9 cellular contexts compared by ENCODE assay signal in the genomic region with DNA sequence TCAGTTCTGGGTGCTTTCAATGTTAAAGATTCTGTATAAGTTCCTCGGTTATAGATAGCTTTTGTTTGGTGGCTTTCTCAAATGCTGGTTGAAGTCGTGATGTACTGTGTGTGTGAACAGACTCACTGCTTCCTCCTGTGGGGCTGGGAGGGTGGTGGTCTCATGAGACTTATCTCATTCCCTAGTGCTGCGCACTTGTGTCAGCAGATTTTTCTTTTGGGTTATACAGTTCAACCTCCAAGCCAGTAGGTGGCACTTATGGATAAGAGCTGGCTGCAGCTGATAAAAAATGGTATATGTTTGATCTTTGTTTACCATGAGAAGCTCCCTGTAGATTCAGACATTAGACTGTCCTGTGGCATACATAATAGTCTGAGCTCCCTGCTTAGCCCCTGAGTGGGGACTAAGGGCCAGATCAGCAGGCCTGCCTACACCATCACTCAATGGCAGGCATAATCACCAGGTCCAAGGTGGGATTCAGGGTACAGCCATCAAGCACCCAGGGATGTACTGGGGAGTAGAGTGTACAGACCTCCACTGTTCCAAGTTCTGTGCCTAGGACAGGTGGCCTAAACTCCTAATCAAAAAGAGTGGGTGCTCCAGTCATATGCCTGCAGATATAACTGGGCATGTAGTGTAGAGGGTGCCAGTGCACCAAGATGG.
DNase-seq lines count a peak whose midpoint lies in the region; ATAC-seq and TF ChIP-seq lines count a peak whose summit lies in the region.
"Had no signal": no experiment of that assay in that cellular context is flagged by ENCODE, and none has a peak within 500 bp of the region (broad histone marks: within the 10 kb centered on the region; RNA-seq: fewer than 3 reads in every experiment).

No MANE protein-coding gene starts in this region.

- in situ Hi-C loops in astrocyte of the cerebellum (cut with HindIII; ENCODE audit: low sequenced_read_pairs) = no loop called here

- TF ChIP-seq CTCF in heart right ventricle (IDR thresholded peaks at IDR 0.05) (peak in 5 of 9 donors; percentile 17 to 40 (median 31)), astrocyte of the cerebellum (IDR thresholded peaks at IDR 0.05; ENCODE audit: low read depth, low read length, missing control alignments) (peak; percentile 35), upper lobe of right lung (IDR thresholded peaks at IDR 0.05) (peak; percentile 19)

- no peak for DNase-seq in heart right ventricle
- no peak for DNase-seq in left cardiac atrium
- no peak for DNase-seq in astrocyte of the cerebellum (ENCODE audit: low read depth)
- DNase-seq in upper lobe of right lung = no peak
- no peak for DNase-seq in nucleus accumbens (lab: John Stamatoyannopoulos, UW)
- DNase-seq in AG08395 (ENCODE audit: low spot score) = no peak
- DNase-seq: natural killer cell had no signal

- WGBS in heart right ventricle, 2 donors = 72 to 73% methylated on average over 3 of the region's 3 CpGs

- ATAC-seq in heart right ventricle (no peak), left cardiac atrium (no peak), HG03175 (IDR thresholded peaks at IDR 0.05; ENCODE audit: unreplicated experiment) (peak; percentile 81), upper lobe of right lung (no peak), HG03045 (IDR thresholded peaks at IDR 0.05; ENCODE audit: unreplicated experiment) (no peak)
- ATAC-seq: natural killer cell had no signal

- intact Hi-C loops in heart right ventricle (cut with DNase I) (loop anchor here in 2 of 10 donors (10.0 kb wide), 1 partner anchor 149 kb away; no protein-coding TSS in a partner anchor), left cardiac atrium (cut with DNase I) (loop anchor here in 1 of 2 donors (10.0 kb wide), 1 partner anchor 149 kb away; no protein-coding TSS in a partner anchor), upper lobe of right lung (cut with DNase I) (no loop called here)

- no peaks in the 10 kb centered on the region for H3K27me3 ChIP-seq in heart right ventricle
- H3K27me3 ChIP-seq in upper lobe of right lung = no peaks in the 10 kb centered on the region

- H3K4me1 ChIP-seq in heart right ventricle (no peaks in the 10 kb centered on the region), upper lobe of right lung (no peaks in the 10 kb centered on the region)

- H3K9me3 ChIP-seq in heart right ventricle (peaks cover 0 to 4% (median 0%) of the 10 kb centered on the region in 11 donors), upper lobe of right lung (no peaks in the 10 kb centered on the region)

- H3K36me3 ChIP-seq in heart right ventricle (no peaks in the 10 kb centered on the region), upper lobe of right lung (no peaks in the 10 kb centered on the region)

- H3K4me3 ChIP-seq in heart right ventricle (no peak overlapping the region), astrocyte of the cerebellum (ENCODE audit: low read depth, low read length) (no peak overlapping the region), upper lobe of right lung (no peak overlapping the region)

- H3K27ac ChIP-seq in heart right ventricle (no peak overlapping the region), upper lobe of right lung (no peak overlapping the region)
